ENCODE assay signal across 1 cellular context in the genomic region with DNA sequence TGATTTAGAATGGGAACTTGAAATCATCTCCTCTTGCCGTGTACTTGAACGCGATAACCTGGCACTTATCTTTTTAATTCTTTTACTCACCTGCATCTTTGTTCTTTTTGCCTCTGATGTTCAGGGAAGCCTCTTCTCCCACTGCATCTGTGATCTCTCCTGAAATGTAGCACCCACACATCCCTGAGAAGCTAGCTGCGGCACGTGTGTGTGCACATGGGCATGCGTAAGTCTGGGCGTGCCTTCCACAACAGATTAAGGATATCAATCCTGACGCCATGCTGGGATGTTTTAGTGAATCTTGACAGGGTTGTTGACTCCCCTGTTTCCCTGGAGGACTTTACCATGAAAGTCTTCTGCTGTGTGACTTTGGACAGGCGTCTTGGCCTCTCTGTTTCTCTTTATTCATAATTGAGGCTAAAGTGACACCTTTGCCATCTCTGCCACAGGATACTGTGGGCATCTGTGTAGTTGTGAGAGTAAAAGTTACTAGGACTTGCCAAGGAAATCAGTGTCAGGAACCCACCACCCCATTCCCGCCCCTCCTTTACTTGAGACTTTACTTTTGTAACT.
TF ChIP-seq lines count a peak whose summit lies in the region.

No MANE protein-coding gene starts in this region.

TF ChIP-seq in H1, 55 proteins besides CTCF, POLR2A, EP300 and RAD21:
- TF ChIP-seq TBP (IDR thresholded peaks at IDR 0.05; ENCODE audit: low read depth, low read length) (no peak), HDAC6 (IDR thresholded peaks at IDR 0.05; ENCODE audit: low read depth, low read length) (no peak), KDM1A (IDR thresholded peaks at IDR 0.05; ENCODE audit: borderline replicate concordance, low read length) (peak; percentile 74; the same call in 1 of the 2 replicates), TEAD4 (IDR thresholded peaks at IDR 0.05; ENCODE audit: low read depth, low read length) (no peak), POLR2AphosphoS5 (IDR thresholded peaks at IDR 0.05; ENCODE audit: low read depth, low read length) (no peak), KDM5A (IDR thresholded peaks at IDR 0.05; ENCODE audit: low read length) (no peak)
TF ChIP-seq in H1: peak in this region for 1.
